Comparison of ENCODE assay signal across 8 cellular contexts in the genomic region with DNA sequence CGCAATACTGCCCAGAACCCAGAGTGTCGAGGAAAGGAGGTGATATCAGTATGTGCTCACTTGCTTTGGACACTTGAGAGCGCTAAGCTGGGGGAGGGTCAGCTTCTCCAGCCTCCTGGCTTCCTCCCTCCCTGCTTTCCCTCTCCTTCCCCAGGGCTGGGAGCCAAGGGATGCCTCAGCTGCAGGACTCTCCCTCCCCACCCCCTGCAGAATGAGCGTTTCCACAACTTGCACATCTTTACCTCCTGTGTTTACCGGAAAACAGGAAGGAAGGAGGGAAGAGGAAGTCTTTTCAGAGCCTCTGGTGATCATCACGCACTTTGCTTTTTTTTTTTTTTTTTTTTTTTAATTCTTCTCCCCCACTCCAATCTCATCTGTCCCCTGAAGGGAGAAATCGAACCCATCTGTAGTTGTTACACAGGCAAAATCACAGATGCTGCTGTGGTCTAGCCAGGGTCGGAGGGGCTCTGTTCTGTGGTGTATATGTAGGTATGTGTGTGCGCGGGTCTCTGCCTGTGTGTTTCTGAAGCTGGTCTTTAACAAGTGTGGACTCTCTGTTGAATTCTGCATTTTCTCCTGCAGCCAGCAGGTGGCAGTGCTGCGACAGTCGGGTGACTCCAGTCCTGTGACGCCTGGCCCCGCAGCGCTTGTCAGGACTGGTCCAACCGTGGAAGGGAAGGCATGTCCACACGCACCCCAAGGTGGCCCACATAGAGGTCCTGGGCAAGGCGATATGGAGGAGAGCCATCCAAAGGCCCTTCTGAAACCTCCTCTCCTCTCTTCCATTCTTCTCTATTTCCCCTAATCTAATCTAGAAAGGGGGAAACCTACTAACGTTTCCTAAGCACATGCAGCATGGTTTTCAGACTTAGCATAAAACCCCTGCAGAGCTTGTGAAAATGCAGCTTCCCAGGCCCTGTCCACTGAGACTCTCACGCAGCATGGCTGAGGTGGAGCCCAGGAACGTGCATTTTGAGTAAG.
DNase-seq lines count a peak whose midpoint lies in the region; ATAC-seq, FAIRE-seq and TF ChIP-seq lines count a peak whose summit lies in the region.

No MANE protein-coding gene starts in this region.

- WGBS in right cardiac atrium = 12% methylated on average over 21 of the region's 21 CpGs

- DNase-seq in GM12892 (ENCODE audit: insufficient read length) (peak; percentile 67), NCI-H1930 (lab: John Stamatoyannopoulos, UW) (peak; percentile 70 to 78), T-helper 2 cell (peak; percentile 39 to 77 (median 59)), amygdala (lab: John Stamatoyannopoulos, UW) (peak in 55 of 56 donors; percentile 7 to 86 (median 61)), right cardiac atrium (peak; percentile 87 to 93 (median 93)), retinal pigment epithelial cell (ENCODE audit: low read depth) (peak; percentile 47)

- H3K4me3 ChIP-seq in right cardiac atrium (ENCODE audit: low read length) (no peak overlapping the region), retinal pigment epithelial cell (ENCODE audit: low read length) (no peak overlapping the region)

- no peak for TF ChIP-seq POLR2A in GM12892 (IDR thresholded peaks at IDR 0.05; ENCODE audit: low read depth, low read length)

- intact Hi-C loops in right cardiac atrium (cut with DNase I) = loop anchor here in 3 of 4 donors (5.0 kb wide), 3 partner anchors 179 to 264 kb away; a partner anchor contains a TSS

- H3K4me1 ChIP-seq in right cardiac atrium (ENCODE audit: control insufficient read depth, insufficient read depth, low read length) = no peaks in the 10 kb centered on the region

- TF ChIP-seq CTCF in retinal pigment epithelial cell (conservative IDR thresholded peaks at IDR 0.05; ENCODE audit: low read depth, low read length) = peak; percentile 88

- FAIRE-seq in GM12892 (lab: Jason Lieb, UNC) = peak; percentile 79

- H3K27me3 ChIP-seq in right cardiac atrium (ENCODE audit: control insufficient read depth, insufficient read depth) = no peaks in the 10 kb centered on the region

- no peaks in the 10 kb centered on the region for H3K9me3 ChIP-seq in right cardiac atrium (ENCODE audit: control insufficient read depth, low read length)

- peak; percentile 83 for ATAC-seq in HG02938 (IDR thresholded peaks at IDR 0.05; ENCODE audit: unreplicated experiment)
- ATAC-seq in right cardiac atrium = peak; percentile 89 to 90
- ATAC-seq in HG03457 (IDR thresholded peaks at IDR 0.05; ENCODE audit: unreplicated experiment) = no peak

- H3K27ac ChIP-seq in right cardiac atrium (ENCODE audit: low read length) = no peak overlapping the region
